11 cellular contexts compared by ENCODE assay signal in the genomic region with DNA sequence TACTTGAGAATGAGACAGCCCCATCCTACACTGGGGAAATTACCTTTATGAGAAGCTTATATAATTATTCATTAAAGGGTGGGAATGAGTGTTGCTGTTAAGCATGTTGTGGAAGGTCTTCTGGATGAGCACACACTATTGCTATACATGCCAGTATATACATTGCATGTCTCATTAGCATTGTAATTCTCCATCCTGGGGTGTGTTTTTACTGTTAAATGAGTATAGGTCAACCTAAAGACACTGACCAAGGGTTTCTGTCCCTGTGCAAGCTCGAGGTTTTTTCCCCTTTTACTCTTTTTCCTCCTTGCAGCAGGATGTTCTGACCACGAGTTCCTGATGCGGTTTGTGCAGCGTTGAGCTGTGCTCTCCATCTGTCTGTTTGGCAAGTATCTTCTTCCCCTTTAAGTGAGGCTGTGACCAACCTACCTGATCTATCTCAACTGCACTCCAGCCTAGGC. TPM values are rescaled to one million over a fixed set of nuclear protein-coding genes. Genes with fewer than 3 reads are reported as not detected.
A peak's percentile ranks its signal among the peaks of the same experiment; 100 is the strongest.
DNase-seq lines count a peak whose midpoint lies in the region; ATAC-seq and TF ChIP-seq lines count a peak whose summit lies in the region.
"Had no signal": no experiment of that assay in that cellular context is flagged by ENCODE, and none has a peak within 500 bp of the region (broad histone marks: within the 10 kb centered on the region; RNA-seq: fewer than 3 reads in every experiment).

No MANE protein-coding gene starts in this region.

- H3K9me3 ChIP-seq in T-helper 17 cell (ENCODE audit: control insufficient read depth, low read length, poor library complexity, severe bottlenecking), result no peaks in the 10 kb centered on the region
- H3K9me3 ChIP-seq: adrenal gland had no signal

- no peaks in the 10 kb centered on the region for H3K27me3 ChIP-seq in foreskin keratinocyte
- H3K27me3 ChIP-seq: adrenal gland had no signal

- H3K27ac ChIP-seq in foreskin keratinocyte, result no peak overlapping the region
- H3K27ac ChIP-seq: adrenal gland had no signal

- peaks cover 20% of the 10 kb centered on the region for H3K4me1 Mint-ChIP-seq in activated T-cell treated with anti-CD3 and anti-CD28 coated beads, Interleukin-2, amount 50 U/mL, for 4 hours (ENCODE audit: low read depth)
- peaks cover 12% of the 10 kb centered on the region for H3K4me1 Mint-ChIP-seq in T-helper 17 cell

- no peaks in the 10 kb centered on the region for H3K9me3 Mint-ChIP-seq in activated T-cell treated with anti-CD3 and anti-CD28 coated beads, Interleukin-2, amount 50 U/mL, for 4 hours

- H3K36me3 Mint-ChIP-seq in activated T-cell treated with anti-CD3 and anti-CD28 coated beads, Interleukin-2, amount 50 U/mL, for 4 hours (ENCODE audit: insufficient read depth), result peaks cover 3% of the 10 kb centered on the region
- H3K36me3 Mint-ChIP-seq in T-helper 17 cell (ENCODE audit: low read depth), result no peaks in the 10 kb centered on the region

- TF ChIP-seq CTCF in foreskin keratinocyte (conservative IDR thresholded peaks at IDR 0.05), result no peak

- peak; percentile 90 to 92 for ATAC-seq in activated T-cell treated with anti-CD3 and anti-CD28 coated beads, Interleukin-2, amount 50 U/mL, for 4 hours
- ATAC-seq in HG03064 (IDR thresholded peaks at IDR 0.05; ENCODE audit: low read depth, unreplicated experiment) (peak; percentile 71), T-helper 17 cell (peak; percentile 78), foreskin keratinocyte (no peak)

- H3K4me3 Mint-ChIP-seq in activated T-cell treated with anti-CD3 and anti-CD28 coated beads, Interleukin-2, amount 50 U/mL, for 4 hours, result peak overlapping the region; percentile 39
- peak overlapping the region; percentile 43 for H3K4me3 Mint-ChIP-seq in T-helper 17 cell

- DNase-seq in activated T-cell treated with anti-CD3 and anti-CD28 coated beads, Interleukin-2, amount 50 U/mL, for 4 hours, result no peak
- DNase-seq in activated T-cell treated with anti-CD3 and anti-CD28 coated beads for 4 hours (no peak), T-helper 17 cell (no peak), superior temporal gyrus (ENCODE audit: extremely low spot score) (peak; percentile 37), foreskin keratinocyte (no peak), ecto neural progenitor cell (ENCODE audit: low spot score) (no peak), NCI-H82 (lab: John Stamatoyannopoulos, UW) (no peak)

- no peaks in the 10 kb centered on the region for H3K27me3 Mint-ChIP-seq in activated T-cell treated with anti-CD3 and anti-CD28 coated beads, Interleukin-2, amount 50 U/mL, for 4 hours (ENCODE audit: low read depth)
- H3K27me3 Mint-ChIP-seq in T-helper 17 cell, result no peaks in the 10 kb centered on the region

- no peaks in the 10 kb centered on the region for H3K4me1 ChIP-seq in foreskin keratinocyte
- H3K4me1 ChIP-seq: adrenal gland had no signal

- H3K27ac Mint-ChIP-seq in T-helper 17 cell, result peak overlapping the region; percentile 24

RNA-seq across cellular contexts. Expression of a gene that starts 7.2 kb away (rescaled TPM):
- total RNA-seq in activated T-cell treated with anti-CD3 and anti-CD28 coated beads, Interleukin-2, amount 50 U/mL, for 4 hours, result 10 to 100 TPM; 65.2 to 71.4 (median 68.7) TPM
- total RNA-seq in T-helper 17 cell, result 10 to 100 TPM; 30.1 to 37.0 TPM
- total RNA-seq in foreskin keratinocyte, result 14.3 and 24.5 TPM in 2 replicates
- polyA plus RNA-seq in foreskin keratinocyte, result 9.5 and 16.1 TPM in 2 replicates

RNA-seq across cellular contexts. Expression of a gene that starts 15.9 kb away (rescaled TPM):
- 10 to 100 TPM; 22.6 to 37.0 (median 29.1) TPM for total RNA-seq in activated T-cell treated with anti-CD3 and anti-CD28 coated beads, Interleukin-2, amount 50 U/mL, for 4 hours
- total RNA-seq in T-helper 17 cell, result 1 to 10 TPM; 2.2 to 4.9 TPM
- 69.1 and 85.9 TPM in 2 replicates for total RNA-seq in foreskin keratinocyte
- polyA plus RNA-seq in foreskin keratinocyte, result 47.9 and 67.9 TPM in 2 replicates

RNA-seq across cellular contexts. Expression of a gene that starts 40.4 kb away (rescaled TPM):
- under 1 TPM; 0.03 to 0.26 (median 0.08) TPM for total RNA-seq in activated T-cell treated with anti-CD3 and anti-CD28 coated beads, Interleukin-2, amount 50 U/mL, for 4 hours
- under 1 TPM; 0.02 to 0.03 TPM for total RNA-seq in T-helper 17 cell
- 0.65 and 1.5 TPM in 2 replicates for total RNA-seq in foreskin keratinocyte
- 1.9 and 6.6 TPM in 2 replicates for polyA plus RNA-seq in foreskin keratinocyte

RNA-seq across cellular contexts. Expression of a gene that starts 42.3 kb away (rescaled TPM):
- total RNA-seq in activated T-cell treated with anti-CD3 and anti-CD28 coated beads, Interleukin-2, amount 50 U/mL, for 4 hours, result 10 to 100 TPM; 28.0 to 31.6 (median 31.5) TPM
- total RNA-seq in T-helper 17 cell, result 10 to 100 TPM; 30.2 to 32.1 TPM
- total RNA-seq in foreskin keratinocyte, result 12.4 and 13.2 TPM in 2 replicates
- 7.4 and 7.8 TPM in 2 replicates for polyA plus RNA-seq in foreskin keratinocyte

RNA-seq across cellular contexts. Expression of a gene that starts 47.6 kb away (rescaled TPM):
- total RNA-seq in activated T-cell treated with anti-CD3 and anti-CD28 coated beads, Interleukin-2, amount 50 U/mL, for 4 hours, result under 1 TPM in 1 of 3 donors, not detected in 2; 0.54 TPM
- total RNA-seq in T-helper 17 cell (not detected), foreskin keratinocyte (not detected in 2 replicates)
- not detected in 2 replicates for polyA plus RNA-seq in foreskin keratinocyte
- total RNA-seq: LHCN-M2 had no signal
- polyA plus RNA-seq: BJ had no signal

Comparison
In these comparisons a context has a peak if more than half of its experiments do, and no peak if none do; other contexts are left out.
1. RNA of a gene that starts 15.9 kb away (total RNA-seq): 69.1 to 85.9 TPM in foreskin keratinocyte and 22.6 to 37.0 TPM in activated T-cell treated with anti-CD3 and anti-CD28 coated beads, Interleukin-2, amount 50 U/mL, for 4 hours; 2.2 to 4.9 TPM in T-helper 17 cell; every median in the first group is over 4 times any median in the second.